18 cellular contexts compared by ENCODE assay signal in genomic region chr22:22210889-22211833, GRCh38. TPM values are rescaled to one million over a fixed set of nuclear protein-coding genes. Genes with fewer than 3 reads are reported as not detected.
A peak's percentile ranks its signal among the peaks of the same experiment; 100 is the strongest.
DNase-seq lines count a peak whose midpoint lies in the region; ATAC-seq and TF ChIP-seq lines count a peak whose summit lies in the region.
"Had no signal": no experiment of that assay in that cellular context is flagged by ENCODE, and none has a peak within 500 bp of the region (broad histone marks: within the 10 kb centered on the region; RNA-seq: fewer than 3 reads in every experiment).

No MANE protein-coding gene starts in this region.

- CTCF ChIA-PET in activated CD8-positive, alpha-beta memory T cell treated with anti-CD3 and anti-CD28 coated beads, Interleukin-2, amount 10 ng/mL, durations not matched to agents 7 days and 5 days (lab: Charles Lee), result interaction anchor here (1.0 to 12.4 kb wide), 6 partner anchors 8 to 211 kb away, joined by 3 to 212 read pairs (median 6); no protein-coding TSS in a partner anchor

- H3K27ac ChIP-seq in osteoblast (ENCODE audit: low read depth, low read length), result no peak overlapping the region
- H3K27ac ChIP-seq: neural progenitor cell, SJSA1 had no signal

- TF ChIP-seq CTCF in osteoblast (IDR thresholded peaks at IDR 0.05; ENCODE audit: extremely low read depth, low read depth, low read length), result no peak

- H3K27me3 Mint-ChIP-seq in activated CD8-positive, alpha-beta memory T cell treated with anti-CD3 and anti-CD28 coated beads, Interleukin-2, amount 10 ng/mL, durations not matched to agents 7 days and 5 days, result no peaks in the 10 kb centered on the region
- H3K27me3 Mint-ChIP-seq: central memory CD8-positive, alpha-beta T cell had no signal

- no peak overlapping the region for H3K4me3 Mint-ChIP-seq in activated CD8-positive, alpha-beta memory T cell treated with anti-CD3 and anti-CD28 coated beads, Interleukin-2, amount 10 ng/mL, durations not matched to agents 7 days and 5 days
- H3K4me3 Mint-ChIP-seq: central memory CD8-positive, alpha-beta T cell; mesothelial cell of epicardium; neural progenitor cell had no signal

- H3K36me3 ChIP-seq in osteoblast (ENCODE audit: insufficient read depth, low read length), result no peaks in the 10 kb centered on the region
- H3K36me3 ChIP-seq: neural progenitor cell, SJSA1 had no signal

- H2AFZ ChIP-seq in osteoblast (ENCODE audit: low read length), result no peak overlapping the region
- H2AFZ ChIP-seq: neural progenitor cell had no signal

- H3K27me3 ChIP-seq in osteoblast (ENCODE audit: insufficient read depth, low read length), result peaks cover 15% of the 10 kb centered on the region

- peak overlapping the region; percentile 89 for H3K27ac Mint-ChIP-seq in activated CD8-positive, alpha-beta memory T cell treated with anti-CD3 and anti-CD28 coated beads, Interleukin-2, amount 10 ng/mL, durations not matched to agents 7 days and 5 days
- peak overlapping the region; percentile 84 to 95 for H3K27ac Mint-ChIP-seq in activated naive CD4-positive, alpha-beta T cell treated with anti-CD3 and anti-CD28 coated beads, Interleukin-2, amount 50 U/mL, for 72 hours
- H3K27ac Mint-ChIP-seq: mesothelial cell of epicardium, neural progenitor cell had no signal

- no peak for TF ChIP-seq RAD21 in Ishikawa (IDR thresholded peaks at IDR 0.05; ENCODE audit: low read depth)

- H3K4me3 ChIP-seq in osteoblast (ENCODE audit: insufficient read depth, low read length), result no peak overlapping the region
- H3K4me3 ChIP-seq: neural progenitor cell, SJSA1 had no signal

- no peak for TF ChIP-seq EP300 in Ishikawa (IDR thresholded peaks at IDR 0.05; ENCODE audit: borderline replicate concordance)

- DNase-seq in activated CD8-positive, alpha-beta memory T cell treated with anti-CD3 and anti-CD28 coated beads, Interleukin-2, amount 10 ng/mL, durations not matched to agents 7 days and 5 days, result no peak
- no peak for DNase-seq in activated CD8-positive, alpha-beta memory T cell treated with anti-CD3 and anti-CD28 coated beads for 24 hours
- no peak for DNase-seq in activated naive CD4-positive, alpha-beta T cell treated with anti-CD3 and anti-CD28 coated beads, Interleukin-2, amount 50 U/mL, for 72 hours (ENCODE audit: low spot score in 2 of 2)
- DNase-seq in osteoblast (ENCODE audit: insufficient read length, low spot score, missing footprints) (peak; percentile 61), NCI-H187 (lab: John Stamatoyannopoulos, UW) (no peak), inferior parietal cortex (ENCODE audit: extremely low spot score) (no peak), NCI-H524 treated with DMSO at 0.1 percent for 48 hours (lab: John Stamatoyannopoulos, UW) (no peak)
- DNase-seq: COR-L47, left cardiac atrium, NCI-H446 treated with DMSO at 0.1 percent for 48 hours had no signal

- ATAC-seq in activated CD8-positive, alpha-beta memory T cell treated with anti-CD3 and anti-CD28 coated beads, Interleukin-2, amount 10 ng/mL, durations not matched to agents 7 days and 5 days, result no peak
- ATAC-seq in activated naive CD4-positive, alpha-beta T cell treated with anti-CD3 and anti-CD28 coated beads, Interleukin-2, amount 50 U/mL, for 72 hours, result peak; percentile 1 to 9
- ATAC-seq: left cardiac atrium had no signal

- H3K9me3 ChIP-seq in osteoblast (ENCODE audit: low read depth, low read length), result no peaks in the 10 kb centered on the region
- H3K9me3 ChIP-seq: SJSA1 had no signal

- peaks cover 3% of the 10 kb centered on the region for H3K4me1 ChIP-seq in osteoblast (ENCODE audit: insufficient read depth, low read length)
- H3K4me1 ChIP-seq: neural progenitor cell, SJSA1 had no signal

- H3K9me3 Mint-ChIP-seq in activated CD8-positive, alpha-beta memory T cell treated with anti-CD3 and anti-CD28 coated beads, Interleukin-2, amount 10 ng/mL, durations not matched to agents 7 days and 5 days (ENCODE audit: low read depth), result no peaks in the 10 kb centered on the region
- no peaks in the 10 kb centered on the region for H3K9me3 Mint-ChIP-seq in activated naive CD4-positive, alpha-beta T cell treated with anti-CD3 and anti-CD28 coated beads, Interleukin-2, amount 50 U/mL, for 72 hours
- H3K9me3 Mint-ChIP-seq: central memory CD8-positive, alpha-beta T cell; mesothelial cell of epicardium; neural progenitor cell had no signal

- H3K36me3 Mint-ChIP-seq in activated CD8-positive, alpha-beta memory T cell treated with anti-CD3 and anti-CD28 coated beads, Interleukin-2, amount 10 ng/mL, durations not matched to agents 7 days and 5 days, result no peaks in the 10 kb centered on the region
- no peaks in the 10 kb centered on the region for H3K36me3 Mint-ChIP-seq in activated naive CD4-positive, alpha-beta T cell treated with anti-CD3 and anti-CD28 coated beads, Interleukin-2, amount 50 U/mL, for 72 hours
- H3K36me3 Mint-ChIP-seq: mesothelial cell of epicardium, neural progenitor cell had no signal

- no peak overlapping the region for H3K4me2 ChIP-seq in osteoblast (ENCODE audit: insufficient read depth, low read length)
- H3K4me2 ChIP-seq: neural progenitor cell had no signal

- no peaks in the 10 kb centered on the region for H3K79me2 ChIP-seq in osteoblast (ENCODE audit: insufficient read depth, low read length)

- H3K4me1 Mint-ChIP-seq in activated CD8-positive, alpha-beta memory T cell treated with anti-CD3 and anti-CD28 coated beads, Interleukin-2, amount 10 ng/mL, durations not matched to agents 7 days and 5 days, result peaks cover 49% of the 10 kb centered on the region
- H3K4me1 Mint-ChIP-seq: mesothelial cell of epicardium, neural progenitor cell had no signal

- H4K20me1 ChIP-seq in osteoblast (ENCODE audit: insufficient read depth, low read length), result no peaks in the 10 kb centered on the region

TF ChIP-seq in Ishikawa, 13 proteins besides CTCF, POLR2A, EP300 and RAD21:
- no peak for TF ChIP-seq FOXM1 (IDR thresholded peaks at IDR 0.05; ENCODE audit: borderline replicate concordance, low read depth)
- peak; percentile 75 for TF ChIP-seq MAX (IDR thresholded peaks at IDR 0.05)

RNA-seq across cellular contexts. Expression of gene VPREB1, which starts 33.4 kb away (rescaled TPM):
- total RNA-seq in activated CD8-positive, alpha-beta memory T cell treated with anti-CD3 and anti-CD28 coated beads, Interleukin-2, amount 10 ng/mL, durations not matched to agents 7 days and 5 days, result not detected
- not detected for total RNA-seq in activated naive CD4-positive, alpha-beta T cell treated with anti-CD3 and anti-CD28 coated beads, Interleukin-2, amount 50 U/mL, for 72 hours
- not detected in 2 replicates for total RNA-seq in osteoblast
- total RNA-seq: HT-29, left cardiac atrium, mesothelial cell of epicardium, renal cortical epithelial cell, SJSA1, temporal lobe had no signal
